8 cellular contexts compared by ENCODE assay signal in the genomic region with DNA sequence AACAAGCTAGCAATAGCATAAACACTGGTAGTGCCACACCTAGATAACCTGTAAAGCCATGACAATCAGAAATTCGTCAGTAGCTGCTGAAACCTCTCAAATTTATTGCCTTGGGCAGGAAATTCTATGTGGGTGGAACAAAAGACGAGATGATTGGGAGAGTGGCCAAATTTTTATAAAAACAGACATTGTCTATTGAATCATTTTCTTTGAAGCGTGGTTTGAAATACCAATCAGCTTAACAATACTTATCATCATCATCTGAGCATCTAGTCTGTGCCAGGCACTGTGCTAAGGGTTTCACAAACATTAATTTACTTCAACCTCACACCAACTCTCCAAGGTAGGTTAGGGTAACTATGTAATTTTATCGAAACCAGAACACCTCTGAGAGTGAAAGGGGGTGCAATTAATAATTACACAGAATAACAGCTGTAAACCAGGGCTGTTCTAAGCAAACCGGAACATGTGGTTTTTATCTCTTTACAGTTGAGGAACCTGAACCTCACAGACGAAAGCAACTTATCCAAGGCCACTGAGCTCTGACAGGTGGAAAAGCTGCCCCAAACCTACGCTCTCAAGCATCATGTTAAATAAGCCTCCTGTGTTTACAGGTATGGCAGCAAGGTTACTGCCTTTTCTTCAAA. TPM values are rescaled to one million over a fixed set of nuclear protein-coding genes. Genes with fewer than 3 reads are reported as not detected.
A peak's percentile ranks its signal among the peaks of the same experiment; 100 is the strongest.
DNase-seq lines count a peak whose midpoint lies in the region; ATAC-seq, FAIRE-seq and TF ChIP-seq lines count a peak whose summit lies in the region.

No MANE protein-coding gene starts in this region.

- ATAC-seq in DND-41 (ENCODE audit: insufficient read depth, low read depth): peak; percentile 50; the same call in 1 of the 3 replicates
- peak; percentile 98 for ATAC-seq in GM19467 (IDR thresholded peaks at IDR 0.05; ENCODE audit: unreplicated experiment)
- peak; percentile 98 for ATAC-seq in HG03460 (IDR thresholded peaks at IDR 0.05; ENCODE audit: unreplicated experiment)
- ATAC-seq in activated CD8-positive, alpha-beta T cell treated with anti-CD3 and anti-CD28 coated beads for 36 hours: peak; percentile 65

- peak overlapping the region; percentile 82 for H3K27ac Mint-ChIP-seq in activated CD8-positive, alpha-beta T cell treated with anti-CD3 and anti-CD28 coated beads for 36 hours
- H3K27ac Mint-ChIP-seq in mesothelial cell of epicardium: peak overlapping the region; percentile 83
- no peak overlapping the region for H3K27ac Mint-ChIP-seq in nephron progenitor cell

- no peak overlapping the region for H3K9ac ChIP-seq in DND-41 (ENCODE audit: low read depth, low read length)

- no peaks in the 10 kb centered on the region for H3K27me3 Mint-ChIP-seq in activated CD8-positive, alpha-beta T cell treated with anti-CD3 and anti-CD28 coated beads for 36 hours
- H3K27me3 Mint-ChIP-seq in mesothelial cell of epicardium (ENCODE audit: low read depth): no peaks in the 10 kb centered on the region
- H3K27me3 Mint-ChIP-seq in nephron progenitor cell (ENCODE audit: low read depth, poor library complexity): no peaks in the 10 kb centered on the region

- peaks cover 23% of the 10 kb centered on the region for H3K4me1 Mint-ChIP-seq in activated CD8-positive, alpha-beta T cell treated with anti-CD3 and anti-CD28 coated beads for 36 hours (ENCODE audit: low read depth)
- H3K4me1 Mint-ChIP-seq in mesothelial cell of epicardium (peaks cover 14% of the 10 kb centered on the region), nephron progenitor cell (no peaks in the 10 kb centered on the region)

- H3K4me3 Mint-ChIP-seq in activated CD8-positive, alpha-beta T cell treated with anti-CD3 and anti-CD28 coated beads for 36 hours: peak overlapping the region; percentile 32
- H3K4me3 Mint-ChIP-seq in mesothelial cell of epicardium (no peak overlapping the region), nephron progenitor cell (no peak overlapping the region)

- no peak overlapping the region for H3K4me2 ChIP-seq in DND-41 (ENCODE audit: insufficient read depth, low read length)

- CTCF ChIA-PET in activated CD8-positive, alpha-beta T cell treated with anti-CD3 and anti-CD28 coated beads for 36 hours (lab: Charles Lee): interaction anchor here (0.7 to 1.7 kb wide), 8 partner anchors 12 to 340 kb away, joined by 3 to 13 read pairs (median 4); no protein-coding TSS in a partner anchor

- POLR2A ChIA-PET in activated CD8-positive, alpha-beta T cell treated with anti-CD3 and anti-CD28 coated beads for 36 hours (lab: Charles Lee): interaction anchor here (0.9 kb wide), 2 partner anchors 10 to 41 kb away, joined by 3 to 7 read pairs; no protein-coding TSS in a partner anchor

- no peak for FAIRE-seq in HTR-8/SVneo (lab: Jason Lieb, UNC)

- DNase-seq in DND-41 (no peak), mesothelial cell of epicardium (ENCODE audit: low spot score in 2 of 2, unreplicated experiment in 2 of 2) (no peak), HTR-8/SVneo (ENCODE audit: insufficient read length, low spot score) (no peak), nephron progenitor cell (no peak)
- DNase-seq in activated CD8-positive, alpha-beta T cell treated with anti-CD3 and anti-CD28 coated beads for 36 hours: peak; percentile 49
- DNase-seq in stimulated activated CD4-positive, alpha-beta T cell treated with anti-CD3 and anti-CD28 coated beads, Interleukin-4, amount 100 ng/mL, for 1 hour: no peak

- H3K36me3 Mint-ChIP-seq in activated CD8-positive, alpha-beta T cell treated with anti-CD3 and anti-CD28 coated beads for 36 hours (ENCODE audit: low read depth): no peaks in the 10 kb centered on the region
- peaks cover 16% of the 10 kb centered on the region for H3K36me3 Mint-ChIP-seq in mesothelial cell of epicardium
- H3K36me3 Mint-ChIP-seq in nephron progenitor cell (ENCODE audit: low read depth): peaks cover 13% of the 10 kb centered on the region

- no peaks in the 10 kb centered on the region for H3K79me2 ChIP-seq in DND-41 (ENCODE audit: insufficient read depth, low read length)

- no peaks in the 10 kb centered on the region for H3K9me3 Mint-ChIP-seq in activated CD8-positive, alpha-beta T cell treated with anti-CD3 and anti-CD28 coated beads for 36 hours
- H3K9me3 Mint-ChIP-seq in mesothelial cell of epicardium: no peaks in the 10 kb centered on the region
- H3K9me3 Mint-ChIP-seq in nephron progenitor cell: no peaks in the 10 kb centered on the region

- no peak for TF ChIP-seq CTCF in DND-41 (IDR thresholded peaks at IDR 0.05; ENCODE audit: borderline replicate concordance, extremely low read depth, low read length, poor library complexity, severe bottlenecking)
- TF ChIP-seq CTCF in activated CD8-positive, alpha-beta T cell treated with anti-CD3 and anti-CD28 coated beads for 36 hours (IDR thresholded peaks at IDR 0.05): no peak
- TF ChIP-seq CTCF in mesothelial cell of epicardium (IDR thresholded peaks at IDR 0.05; ENCODE audit: unreplicated experiment): no peak
- no peak for TF ChIP-seq CTCF in nephron progenitor cell (IDR thresholded peaks at IDR 0.05)

- H3K27me3 ChIP-seq in DND-41 (ENCODE audit: insufficient read depth, low read length, poor library complexity): no peaks in the 10 kb centered on the region

- H2AFZ ChIP-seq in DND-41 (ENCODE audit: low read depth, low read length): no peak overlapping the region

- H3K27ac ChIP-seq in DND-41 (ENCODE audit: low read length): no peak overlapping the region

- H3K36me3 ChIP-seq in DND-41 (ENCODE audit: insufficient read depth, low read length): no peaks in the 10 kb centered on the region

- H3K9me3 ChIP-seq in DND-41 (ENCODE audit: insufficient read depth, low read length, severe bottlenecking): no peaks in the 10 kb centered on the region

- no peak overlapping the region for H3K4me3 ChIP-seq in DND-41 (ENCODE audit: low read depth in 1 of 2, low read length in 2 of 2)

- intact Hi-C loops in activated CD8-positive, alpha-beta T cell treated with anti-CD3 and anti-CD28 coated beads for 36 hours (cut with micrococcal nuclease): no loop called here

- H3K4me1 ChIP-seq in DND-41 (ENCODE audit: insufficient read depth, low read length): no peaks in the 10 kb centered on the region

- no peaks in the 10 kb centered on the region for H4K20me1 ChIP-seq in DND-41 (ENCODE audit: insufficient read depth, low read length)

RNA-seq across cellular contexts. Expression of a gene that starts 43.4 kb away (rescaled TPM):
- total RNA-seq in activated CD8-positive, alpha-beta T cell treated with anti-CD3 and anti-CD28 coated beads for 36 hours: under 1 TPM; 0.18 to 0.49 TPM
- total RNA-seq in mesothelial cell of epicardium: 66.1 to 73.6 TPM (median 68.0 TPM) in 3 replicates

RNA-seq across cellular contexts. Expression of a gene that starts 51.8 kb away (rescaled TPM):
- total RNA-seq in activated CD8-positive, alpha-beta T cell treated with anti-CD3 and anti-CD28 coated beads for 36 hours: 10 to 100 TPM; 28.2 to 28.7 TPM
- total RNA-seq in mesothelial cell of epicardium: 53.4 to 61.5 TPM (median 53.7 TPM) in 3 replicates

Comparison
In these comparisons a context has a peak if more than half of its experiments do, and no peak if none do; other contexts are left out.
1. RNA of a gene that starts 43.4 kb away (total RNA-seq): 66.1 to 73.6 TPM in mesothelial cell of epicardium; 0.18 to 0.49 TPM in activated CD8-positive, alpha-beta T cell treated with anti-CD3 and anti-CD28 coated beads for 36 hours; every median in the first group is over 10 times any median in the second.
2. Peak in every context shown above with its lines, with median percentiles within 50 percentile points of each other: ATAC-seq.